ENCODE assay signal across 30 cellular contexts in the genomic region with DNA sequence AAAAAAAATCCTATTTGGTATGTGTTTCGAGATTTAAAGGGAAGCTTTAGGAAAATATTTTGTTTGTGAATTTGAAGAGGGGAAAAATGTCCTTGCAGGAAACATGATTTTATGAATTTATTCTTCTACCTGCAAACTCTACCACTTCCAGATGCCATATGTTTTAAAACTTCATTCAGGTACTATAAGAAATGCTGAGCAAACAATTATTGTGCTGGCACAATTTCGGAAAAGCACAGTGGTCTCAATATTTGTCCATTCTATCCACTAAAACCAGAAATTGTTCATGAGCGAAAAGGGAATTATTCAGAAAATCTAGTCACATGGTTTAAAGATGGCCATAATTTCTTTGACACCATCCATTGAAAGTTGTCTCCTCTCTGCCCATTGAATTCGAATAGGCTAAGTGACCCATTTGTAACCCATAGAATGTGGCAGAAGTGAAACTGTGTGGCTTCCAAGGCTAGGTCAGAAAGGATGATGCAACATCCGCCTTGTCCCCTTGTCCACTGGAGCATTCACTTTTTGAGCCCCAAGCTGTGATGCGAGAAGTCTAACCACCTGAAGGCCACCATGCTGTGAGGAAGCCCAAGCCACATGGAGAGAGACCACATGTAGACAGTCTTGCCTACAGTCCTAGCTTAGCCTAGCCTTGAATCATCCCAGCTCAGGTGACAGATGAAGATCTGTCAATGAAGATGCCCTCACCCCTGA.
A peak's percentile ranks its signal among the peaks of the same experiment; 100 is the strongest.
DNase-seq lines count a peak whose midpoint lies in the region; ATAC-seq, FAIRE-seq and TF ChIP-seq lines count a peak whose summit lies in the region.
"Had no signal": no experiment of that assay in that cellular context is flagged by ENCODE, and none has a peak within 500 bp of the region (broad histone marks: within the 10 kb centered on the region; RNA-seq: fewer than 3 reads in every experiment).

No MANE protein-coding gene starts in this region.

- H3K27me3 ChIP-seq in GM06990 (replicated peaks; ENCODE audit: control insufficient read depth, insufficient read depth, low read length) (no peaks in the 10 kb centered on the region), K562 (ENCODE audit: control insufficient read depth in 2 of 2, insufficient read depth in 2 of 2, low read length in 2 of 2) (peaks cover 0 to 16% of the 10 kb centered on the region in 2 experiments; a peak in 3 of 5 replicates), PC-3 (ENCODE audit: low read length) (no peaks in the 10 kb centered on the region)
- H3K27me3 ChIP-seq: adrenal gland, BLaER1, brain microvascular endothelial cell, pancreas, right atrium auricular region, tibial nerve had no signal

- CTCF ChIA-PET in K562 (lab: Yijun Ruan, JAX; ENCODE audit: low intra/inter-chr PET ratio) (no interaction called here), PC-3 (lab: Charles Lee) (no interaction called here)

- no peak for TF ChIP-seq CTCF in GM06990 (IDR thresholded peaks at IDR 0.05; ENCODE audit: insufficient read depth, low read length, poor library complexity, severe bottlenecking)
- TF ChIP-seq CTCF in K562 (IDR thresholded peaks at IDR 0.05 in 2 of 3, conservative IDR thresholded peaks at IDR 0.05 in 1 of 3; ENCODE audit: insufficient read depth in 2 of 3, low read depth in 1 of 3, low read length in 3 of 3), result no peak
- TF ChIP-seq CTCF in PC-3 (conservative IDR thresholded peaks at IDR 0.05; ENCODE audit: low read depth, low read length), result no peak

- TF ChIP-seq RAD21 in K562 (CRISPR knock-in tag; conservative IDR thresholded peaks at IDR 0.05 in 1 of 2, IDR thresholded peaks at IDR 0.05 in 1 of 2), result no peak

- H3K27ac ChIP-seq in K562 (ENCODE audit: extremely low read depth, low read depth, low read length) (no peak overlapping the region), PC-3 (ENCODE audit: low read length) (no peak overlapping the region)
- H3K27ac ChIP-seq: adrenal gland, BLaER1, brain microvascular endothelial cell, pancreas, right atrium auricular region, stomach, tibial nerve had no signal

- BruUV-seq in K562 (replicated peaks; lab: Mats Ljungman, UMichigan) (no TSS peak), PC-3 (replicated peaks; lab: Mats Ljungman, UMichigan) (no TSS peak)

- H3K79me2 ChIP-seq in K562 (ENCODE audit: control insufficient read depth, insufficient read depth, low read length) (no peaks in the 10 kb centered on the region), PC-3 (ENCODE audit: low read length) (no peaks in the 10 kb centered on the region)

- no peaks in the 10 kb centered on the region for H3K9me2 ChIP-seq in PC-3 (replicated peaks; ENCODE audit: low read length)

- H3K4me1 ChIP-seq in K562 (replicated peaks in 1 of 2; ENCODE audit: control insufficient read depth in 2 of 2, insufficient read depth in 2 of 2, low read length in 2 of 2), result no peaks in the 10 kb centered on the region
- H3K4me1 ChIP-seq in PC-3 (ENCODE audit: insufficient read depth, low read length), result no peaks in the 10 kb centered on the region
- H3K4me1 ChIP-seq: adrenal gland, BLaER1, pancreas, right atrium auricular region, stomach had no signal

- no peaks in the 10 kb centered on the region for H3F3A ChIP-seq in PC-3 (ENCODE audit: low read length, unreplicated experiment)

- in situ Hi-C loops in K562 (cut with MboI), result no loop called here

- H3K9me3 ChIP-seq in K562 (replicated peaks; ENCODE audit: control insufficient read depth, insufficient read depth, low read depth, low read length), result no peaks in the 10 kb centered on the region
- no peaks in the 10 kb centered on the region for H3K9me3 ChIP-seq in PC-3 (ENCODE audit: low read length)
- H3K9me3 ChIP-seq: adrenal gland, pancreas had no signal

- no peaks in the 10 kb centered on the region for H3K9me1 ChIP-seq in K562 (ENCODE audit: control insufficient read depth, insufficient read depth, low read length)

- 9% methylated on average over 6 of the region's 6 CpGs for WGBS in K562 (ENCODE audit: insufficient coverage, low coverage, missing lambda C conversion rate)

- no peak overlapping the region for H3K4me2 ChIP-seq in K562 (ENCODE audit: insufficient read depth, low read length)
- H3K4me2 ChIP-seq in PC-3 (ENCODE audit: low read length), result no peak overlapping the region
- H3K4me2 ChIP-seq: BLaER1 had no signal

- H3K9ac ChIP-seq in K562 (ENCODE audit: insufficient read depth in 1 of 2, low read depth in 2 of 2, low read length in 2 of 2) (no peak overlapping the region), PC-3 (ENCODE audit: low read length) (no peak overlapping the region)
- H3K9ac ChIP-seq: BLaER1 had no signal

- no peak for TF ChIP-seq EP300 in K562 (IDR thresholded peaks at IDR 0.05; ENCODE audit: low read length)

- POLR2A ChIA-PET in K562 (lab: Yijun Ruan, JAX), result no interaction called here
- POLR2A ChIA-PET in PC-3 (lab: Charles Lee; ENCODE audit: unreplicated experiment), result no interaction called here

- H3K36me3 ChIP-seq in GM06990 (ENCODE audit: control insufficient read depth, insufficient read depth, low read length) (no peaks in the 10 kb centered on the region), K562 (ENCODE audit: control insufficient read depth, insufficient read depth, low read length) (no peaks in the 10 kb centered on the region), PC-3 (ENCODE audit: low read depth, low read length) (no peaks in the 10 kb centered on the region)
- H3K36me3 ChIP-seq: adrenal gland, BLaER1, brain microvascular endothelial cell, pancreas, right atrium auricular region, stomach, tibial nerve had no signal

- H3K4me3 ChIP-seq in GM06990 (replicated peaks; ENCODE audit: low read depth, low read length) (no peak overlapping the region), K562 (no peak overlapping the region), PC-3 (ENCODE audit: low read length) (no peak overlapping the region)
- H3K4me3 ChIP-seq: adrenal gland, BLaER1, pancreas, right atrium auricular region, stomach, tibial nerve had no signal

- FAIRE-seq in K562 (lab: Jason Lieb, UNC), result no peak
- FAIRE-seq: pancreas had no signal

- no peak overlapping the region for H2AFZ ChIP-seq in K562 (ENCODE audit: low read depth, low read length)
- H2AFZ ChIP-seq in PC-3 (ENCODE audit: low read length), result no peak overlapping the region

- intact Hi-C loops in K562 (cut with micrococcal nuclease) (no loop called here), PC-3 (cut with micrococcal nuclease) (no loop called here)

- peak; percentile 55 for DNase-seq in GM06990 (ENCODE audit: extremely low read depth, insufficient read length)
- peak; percentile 97 for DNase-seq in MV-4-11 (lab: John Stamatoyannopoulos, UW)
- no peak for DNase-seq in K562 (ENCODE audit: extremely low read depth in 1 of 4, low spot score in 3 of 4)
- no peak for DNase-seq in PC-3
- no peak for DNase-seq in mucosa of gallbladder (ENCODE audit: low spot score)
- DNase-seq in iPS-NIHi7 (ENCODE audit: extremely low spot score), result no peak
- no peak for DNase-seq in activated CD4-positive, alpha-beta T cell treated with anti-CD3 and anti-CD28 coated beads, Interleukin-2, amount 50 U/mL, for 1 hour
- DNase-seq: ACHN; activated CD8-positive, alpha-beta T cell treated with anti-CD3 and anti-CD28 coated beads for 36 hours; activated T-cell treated with anti-CD3 and anti-CD28 coated beads, Interleukin-2, amount 50 U/mL, for 1 hour; adrenal gland; Calu3; effector memory CD4-positive, alpha-beta T cell; foreskin melanocyte; H7; immature natural killer cell; Kasumi-1; left ventricle myocardium superior; NCI-H1417; NCI-H510A treated with DMSO at 0.1 percent for 48 hours; nephron progenitor cell; pancreas; Right ventricle myocardium superior; stimulated activated CD4-positive, alpha-beta T cell treated with anti-CD3 and anti-CD28 coated beads, Interleukin-12 subunit alpha, Interleukin-12 subunit beta, amount 100 ng/mL, for 4 hours; stomach had no signal

- TF ChIP-seq POLR2A in K562 (conservative IDR thresholded peaks at IDR 0.05), result no peak

- H4K20me1 ChIP-seq in K562 (replicated peaks; ENCODE audit: control insufficient read depth, insufficient read depth, low read length) (no peaks in the 10 kb centered on the region), PC-3 (ENCODE audit: low read length) (no peaks in the 10 kb centered on the region)
- H4K20me1 ChIP-seq: BLaER1 had no signal

- ATAC-seq in GM21717 (IDR thresholded peaks at IDR 0.05; ENCODE audit: unreplicated experiment) (peak; percentile 52), K562 (peak; percentile 36; the same call in 1 of the 3 replicates), PC-3 (no peak)
- ATAC-seq: activated CD8-positive, alpha-beta T cell treated with anti-CD3 and anti-CD28 coated beads for 36 hours; pancreas had no signal

TF ChIP-seq in K562, 482 proteins besides CTCF, POLR2A, EP300 and RAD21 (continues in another document):
- TF ChIP-seq SLC30A9 (CRISPR knock-in tag; IDR thresholded peaks at IDR 0.05) (no peak), BRD9 (IDR thresholded peaks at IDR 0.05; ENCODE audit: low read depth, partially characterized antibody) (no peak), CEBPG (CRISPR knock-in tag; IDR thresholded peaks at IDR 0.05) (peak; percentile 55; the same call in 1 of the 2 replicates), CEBPG (tag; conservative IDR thresholded peaks at IDR 0.05 in 1 of 2, IDR thresholded peaks at IDR 0.05 in 1 of 2) (peak; percentile 72 to 78), HBP1 (CRISPR knock-in tag; IDR thresholded peaks at IDR 0.05) (no peak), SRSF1 (IDR thresholded peaks at IDR 0.05; ENCODE audit: low read depth, low read length) (no peak), C11orf30 (IDR thresholded peaks at IDR 0.05; ENCODE audit: low read depth) (peak; percentile 77), HMGN3 (IDR thresholded peaks at IDR 0.05; ENCODE audit: borderline replicate concordance, extremely low read depth, insufficient read length, low read depth, low read length) (no peak), CEBPB (tag; IDR thresholded peaks at IDR 0.05) (peak; percentile 17; the same call in 1 of the 2 replicates), EHMT2 (IDR thresholded peaks at IDR 0.05) (peak; percentile 40; the same call in 1 of the 2 replicates), CXXC5 (CRISPR knock-in tag; IDR thresholded peaks at IDR 0.05) (no peak), MAFF (IDR thresholded peaks at IDR 0.05; ENCODE audit: low read length) (peak; percentile 68), ETV6 (IDR thresholded peaks at IDR 0.05; ENCODE audit: borderline replicate concordance in 1 of 2, low read depth in 2 of 2, low read length in 1 of 2) (no peak), ETV6 (CRISPR knock-in tag; IDR thresholded peaks at IDR 0.05; ENCODE audit: borderline replicate concordance) (no peak)

Comparison
In these comparisons a context has a peak if more than half of its experiments do, and no peak if none do; other contexts are left out.
1. DNase-seq: peak in GM06990 (single experiment) and MV-4-11 (single experiment); none in K562 (0 of 4), PC-3 (single experiment), mucosa of gallbladder (single experiment), iPS-NIHi7 (single experiment) and activated CD4-positive, alpha-beta T cell treated with anti-CD3 and anti-CD28 coated beads, Interleukin-2, amount 50 U/mL, for 1 hour (single experiment).